Comparison of ENCODE assay signal across 15 cellular contexts in the genomic region with DNA sequence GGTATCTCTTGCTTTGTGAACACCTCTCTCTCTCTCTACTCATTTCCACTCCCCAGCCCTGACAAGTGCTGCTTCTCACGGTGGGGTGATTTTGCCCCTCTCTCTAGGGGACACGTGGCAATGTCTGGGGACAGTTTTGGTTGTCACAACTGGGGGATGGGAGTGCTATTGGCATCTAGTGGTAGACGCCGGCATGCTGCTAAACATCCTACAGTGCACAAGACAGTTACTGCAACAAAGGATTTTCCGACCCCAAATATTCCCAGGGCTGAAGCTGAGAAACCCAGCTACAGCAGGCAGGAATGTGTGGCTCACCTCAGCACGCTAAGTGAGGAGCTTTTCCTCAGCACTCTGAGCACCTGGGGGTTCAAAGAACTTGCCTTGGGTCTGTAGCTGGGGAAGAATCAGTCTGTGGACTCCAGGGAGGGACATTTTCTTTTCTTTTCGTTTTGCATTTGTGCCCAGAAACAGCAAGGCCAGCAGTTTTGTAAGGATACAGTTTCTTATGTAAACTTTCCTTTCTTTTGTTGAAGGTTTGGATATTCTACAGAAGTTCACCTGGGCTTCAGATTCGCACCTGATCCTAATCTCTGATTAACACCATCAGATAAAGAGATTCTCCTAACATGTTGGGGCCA.
DNase-seq lines count a peak whose midpoint lies in the region; ATAC-seq and TF ChIP-seq lines count a peak whose summit lies in the region.
"Had no signal": no experiment of that assay in that cellular context is flagged by ENCODE, and none has a peak within 500 bp of the region (broad histone marks: within the 10 kb centered on the region; RNA-seq: fewer than 3 reads in every experiment).

No MANE protein-coding gene starts in this region.

- CTCF ChIA-PET in activated CD8-positive, alpha-beta T cell treated with anti-CD3 and anti-CD28 coated beads for 36 hours (lab: Charles Lee) = interaction anchor here (1.2 to 1.4 kb wide), 2 partner anchors 12 to 21 kb away, joined by 3 to 4 read pairs; no protein-coding TSS in a partner anchor
- CTCF ChIA-PET in activated CD8-positive, alpha-beta T cell treated with anti-CD3 and anti-CD28 coated beads, Interleukin-2, amount 10 ng/mL, durations not matched to agents 7 days and 5 days (lab: Charles Lee) = no interaction called here
- CTCF ChIA-PET in naive thymus-derived CD4-positive, alpha-beta T cell (lab: Charles Lee) = interaction anchor here (0.7 kb wide), 1 partner anchor 752 kb away, joined by 4 read pairs; no protein-coding TSS in a partner anchor
- CTCF ChIA-PET in activated CD4-positive, alpha-beta T cell treated with anti-CD3 and anti-CD28 coated beads, Interleukin-2, amount 10 ng/mL, durations not matched to agents 7 days and 5 days (lab: Charles Lee) = interaction anchor here (0.6 to 1.1 kb wide), 2 partner anchors 38 to 691 kb away, joined by 3 to 4 read pairs; no protein-coding TSS in a partner anchor

- POLR2A ChIA-PET in activated CD8-positive, alpha-beta T cell treated with anti-CD3 and anti-CD28 coated beads for 36 hours (lab: Charles Lee) = no interaction called here
- POLR2A ChIA-PET in activated CD8-positive, alpha-beta T cell treated with anti-CD3 and anti-CD28 coated beads, Interleukin-2, amount 10 ng/mL, durations not matched to agents 7 days and 5 days (lab: Charles Lee) = no interaction called here
- POLR2A ChIA-PET in naive thymus-derived CD4-positive, alpha-beta T cell (lab: Charles Lee) = interaction anchor here (0.6 kb wide), 1 partner anchor 22 kb away, joined by 3 read pairs; no protein-coding TSS in a partner anchor
- POLR2A ChIA-PET in activated CD4-positive, alpha-beta T cell treated with anti-CD3 and anti-CD28 coated beads, Interleukin-2, amount 10 ng/mL, durations not matched to agents 7 days and 5 days (lab: Charles Lee) = no interaction called here

- H3K9me2 ChIP-seq in GM23338 (ENCODE audit: insufficient read depth) = 0 out of 2 replicates have a peak, but pooled peaks cover 3% of the 10 kb centered on the region

- no peak for ATAC-seq in activated CD8-positive, alpha-beta T cell treated with anti-CD3 and anti-CD28 coated beads for 36 hours
- ATAC-seq in activated CD8-positive, alpha-beta T cell treated with anti-CD3 and anti-CD28 coated beads, Interleukin-2, amount 10 ng/mL, durations not matched to agents 7 days and 5 days = no peak
- ATAC-seq in GM23338 = peak; percentile 68
- peak; percentile 59 for ATAC-seq in T-helper 17 cell
- peak; percentile 31 for ATAC-seq in naive thymus-derived CD4-positive, alpha-beta T cell
- ATAC-seq in GM19035 (IDR thresholded peaks at IDR 0.05; ENCODE audit: unreplicated experiment) = no peak
- ATAC-seq: CD8-positive, alpha-beta T cell had no signal

- H3K9me3 Mint-ChIP-seq in activated CD8-positive, alpha-beta T cell treated with anti-CD3 and anti-CD28 coated beads for 36 hours = no peaks in the 10 kb centered on the region
- no peaks in the 10 kb centered on the region for H3K9me3 Mint-ChIP-seq in activated CD8-positive, alpha-beta T cell treated with anti-CD3 and anti-CD28 coated beads, Interleukin-2, amount 10 ng/mL, durations not matched to agents 7 days and 5 days (ENCODE audit: insufficient read depth)
- H3K9me3 Mint-ChIP-seq in GM23338 = no peaks in the 10 kb centered on the region; the same call in 2 of the 3 replicates
- H3K9me3 Mint-ChIP-seq in naive thymus-derived CD4-positive, alpha-beta T cell = peaks cover 0 to 3% (median 0%) of the 10 kb centered on the region in 11 donors
- H3K9me3 Mint-ChIP-seq in activated CD4-positive, alpha-beta T cell treated with anti-CD3 and anti-CD28 coated beads, Interleukin-2, amount 10 ng/mL, durations not matched to agents 7 days and 5 days = no peaks in the 10 kb centered on the region
- H3K9me3 Mint-ChIP-seq: CD8-positive, alpha-beta T cell; H9 had no signal

- H3K4me1 Mint-ChIP-seq in activated CD8-positive, alpha-beta T cell treated with anti-CD3 and anti-CD28 coated beads for 36 hours (ENCODE audit: low read depth) = peaks cover 2% of the 10 kb centered on the region
- H3K4me1 Mint-ChIP-seq in activated CD8-positive, alpha-beta T cell treated with anti-CD3 and anti-CD28 coated beads, Interleukin-2, amount 10 ng/mL, durations not matched to agents 7 days and 5 days (ENCODE audit: low read depth) = peaks cover 2% of the 10 kb centered on the region
- peaks cover 10% of the 10 kb centered on the region; the same call in 2 of the 3 replicates for H3K4me1 Mint-ChIP-seq in GM23338
- H3K4me1 Mint-ChIP-seq in T-helper 17 cell = peaks cover 2% of the 10 kb centered on the region
- H3K4me1 Mint-ChIP-seq in naive thymus-derived CD4-positive, alpha-beta T cell = peaks cover 0 to 23% (median 0%) of the 10 kb centered on the region in 7 donors
- no peaks in the 10 kb centered on the region for H3K4me1 Mint-ChIP-seq in activated CD4-positive, alpha-beta T cell treated with anti-CD3 and anti-CD28 coated beads, Interleukin-2, amount 10 ng/mL, durations not matched to agents 7 days and 5 days

- H3K79me2 ChIP-seq in GM23338 (replicated peaks; ENCODE audit: insufficient read depth) = no peaks in the 10 kb centered on the region

- intact Hi-C loops in activated CD8-positive, alpha-beta T cell treated with anti-CD3 and anti-CD28 coated beads for 36 hours (cut with micrococcal nuclease) = no loop called here
- intact Hi-C loops in naive thymus-derived CD4-positive, alpha-beta T cell (cut with micrococcal nuclease) = no loop called here

- no peaks in the 10 kb centered on the region for H4K20me1 ChIP-seq in GM23338 (replicated peaks; ENCODE audit: insufficient read depth)

- H2AFZ ChIP-seq in GM23338 = peak overlapping the region; percentile 76

- H3K27me3 Mint-ChIP-seq in activated CD8-positive, alpha-beta T cell treated with anti-CD3 and anti-CD28 coated beads for 36 hours = no peaks in the 10 kb centered on the region
- no peaks in the 10 kb centered on the region for H3K27me3 Mint-ChIP-seq in activated CD8-positive, alpha-beta T cell treated with anti-CD3 and anti-CD28 coated beads, Interleukin-2, amount 10 ng/mL, durations not matched to agents 7 days and 5 days (ENCODE audit: low read depth)
- H3K27me3 Mint-ChIP-seq in GM23338 (ENCODE audit: insufficient read depth, low read depth, poor library complexity) (peaks cover 5% of the 10 kb centered on the region), T-helper 17 cell (peaks cover 14% of the 10 kb centered on the region)
- H3K27me3 Mint-ChIP-seq in naive thymus-derived CD4-positive, alpha-beta T cell = peaks cover 0 to 3% (median 0%) of the 10 kb centered on the region in 5 donors
- peaks cover 4% of the 10 kb centered on the region for H3K27me3 Mint-ChIP-seq in activated CD4-positive, alpha-beta T cell treated with anti-CD3 and anti-CD28 coated beads, Interleukin-2, amount 10 ng/mL, durations not matched to agents 7 days and 5 days

- TF ChIP-seq CTCF in activated CD8-positive, alpha-beta T cell treated with anti-CD3 and anti-CD28 coated beads for 36 hours (IDR thresholded peaks at IDR 0.05) = no peak
- TF ChIP-seq CTCF in GM23338 (conservative IDR thresholded peaks at IDR 0.05; ENCODE audit: low read depth in 2 of 2) = peak; percentile 37 to 42

- no peaks in the 10 kb centered on the region for H3K36me3 ChIP-seq in GM23338 (ENCODE audit: insufficient read depth)
- no peaks in the 10 kb centered on the region for H3K36me3 ChIP-seq in naive thymus-derived CD4-positive, alpha-beta T cell (ENCODE audit: control insufficient read depth in 2 of 3, insufficient read depth in 3 of 3, low read length in 3 of 3)

- H3K9me3 ChIP-seq in T-helper 17 cell (ENCODE audit: control insufficient read depth, low read length, poor library complexity, severe bottlenecking) = no peaks in the 10 kb centered on the region
- H3K9me3 ChIP-seq in naive thymus-derived CD4-positive, alpha-beta T cell (ENCODE audit: control insufficient read depth in 2 of 3, low read length in 3 of 3) = no peaks in the 10 kb centered on the region

- no peak overlapping the region for H3K4me2 ChIP-seq in GM23338
- H3K4me2 ChIP-seq: KMS-11 had no signal

- no peak overlapping the region for H3K4me3 Mint-ChIP-seq in activated CD8-positive, alpha-beta T cell treated with anti-CD3 and anti-CD28 coated beads for 36 hours
- no peak overlapping the region for H3K4me3 Mint-ChIP-seq in activated CD8-positive, alpha-beta T cell treated with anti-CD3 and anti-CD28 coated beads, Interleukin-2, amount 10 ng/mL, durations not matched to agents 7 days and 5 days
- H3K4me3 Mint-ChIP-seq in GM23338 (no peak overlapping the region), T-helper 17 cell (no peak overlapping the region)
- peak overlapping the region in 3 of 10 donors; percentile 8 to 64 (median 49) for H3K4me3 Mint-ChIP-seq in naive thymus-derived CD4-positive, alpha-beta T cell
- no peak overlapping the region for H3K4me3 Mint-ChIP-seq in activated CD4-positive, alpha-beta T cell treated with anti-CD3 and anti-CD28 coated beads, Interleukin-2, amount 10 ng/mL, durations not matched to agents 7 days and 5 days
- H3K4me3 Mint-ChIP-seq: CD8-positive, alpha-beta T cell; H9 had no signal

- no peak overlapping the region for H3K27ac Mint-ChIP-seq in activated CD8-positive, alpha-beta T cell treated with anti-CD3 and anti-CD28 coated beads for 36 hours
- H3K27ac Mint-ChIP-seq in activated CD8-positive, alpha-beta T cell treated with anti-CD3 and anti-CD28 coated beads, Interleukin-2, amount 10 ng/mL, durations not matched to agents 7 days and 5 days = no peak overlapping the region
- peak overlapping the region; percentile 54 for H3K27ac Mint-ChIP-seq in GM23338
- H3K27ac Mint-ChIP-seq in T-helper 17 cell = peak overlapping the region; percentile 24
- H3K27ac Mint-ChIP-seq in naive thymus-derived CD4-positive, alpha-beta T cell = peak overlapping the region in 4 of 9 donors; percentile 59 to 96 (median 68)
- H3K27ac Mint-ChIP-seq in activated CD4-positive, alpha-beta T cell treated with anti-CD3 and anti-CD28 coated beads, Interleukin-2, amount 10 ng/mL, durations not matched to agents 7 days and 5 days = no peak overlapping the region
- H3K27ac Mint-ChIP-seq: CD8-positive, alpha-beta T cell had no signal

- no peaks in the 10 kb centered on the region for H3K27me3 ChIP-seq in GM23338 (ENCODE audit: insufficient read depth)
- H3K27me3 ChIP-seq in naive thymus-derived CD4-positive, alpha-beta T cell (ENCODE audit: control insufficient read depth in 2 of 2, insufficient read depth in 2 of 2, low read length in 2 of 2) = no peaks in the 10 kb centered on the region

- H3K36me3 Mint-ChIP-seq in activated CD8-positive, alpha-beta T cell treated with anti-CD3 and anti-CD28 coated beads for 36 hours (ENCODE audit: low read depth) = no peaks in the 10 kb centered on the region
- no peaks in the 10 kb centered on the region for H3K36me3 Mint-ChIP-seq in activated CD8-positive, alpha-beta T cell treated with anti-CD3 and anti-CD28 coated beads, Interleukin-2, amount 10 ng/mL, durations not matched to agents 7 days and 5 days (ENCODE audit: low read depth)
- H3K36me3 Mint-ChIP-seq in GM23338 (ENCODE audit: low read depth) (no peaks in the 10 kb centered on the region), T-helper 17 cell (ENCODE audit: low read depth) (no peaks in the 10 kb centered on the region)
- H3K36me3 Mint-ChIP-seq in naive thymus-derived CD4-positive, alpha-beta T cell = no peaks in the 10 kb centered on the region
- H3K36me3 Mint-ChIP-seq in activated CD4-positive, alpha-beta T cell treated with anti-CD3 and anti-CD28 coated beads, Interleukin-2, amount 10 ng/mL, durations not matched to agents 7 days and 5 days (ENCODE audit: low read depth) = no peaks in the 10 kb centered on the region
- H3K36me3 Mint-ChIP-seq: CD8-positive, alpha-beta T cell had no signal

- H3F3A ChIP-seq in GM23338 (replicated peaks; ENCODE audit: low read depth) = no peaks in the 10 kb centered on the region

- H3K4me3 ChIP-seq in GM23338 = no peak overlapping the region
- H3K4me3 ChIP-seq in naive thymus-derived CD4-positive, alpha-beta T cell (ENCODE audit: low read length) = no peak overlapping the region

- no peak overlapping the region for H3K27ac ChIP-seq in GM23338 (ENCODE audit: low read depth)
- no peak overlapping the region for H3K27ac ChIP-seq in naive thymus-derived CD4-positive, alpha-beta T cell (ENCODE audit: low read depth, low read length)
- H3K27ac ChIP-seq: KMS-11 had no signal

- peak; percentile 4 for DNase-seq in activated CD8-positive, alpha-beta T cell treated with anti-CD3 and anti-CD28 coated beads for 36 hours
- no peak for DNase-seq in activated CD8-positive, alpha-beta T cell treated with anti-CD3 and anti-CD28 coated beads, Interleukin-2, amount 10 ng/mL, durations not matched to agents 7 days and 5 days
- DNase-seq in GM23338 (ENCODE audit: low spot score) (peak; percentile 34), T-helper 17 cell (peak in 1 of 3 donors; percentile 6), AG20443 (ENCODE audit: low spot score) (no peak)
- peak in 5 of 9 donors; percentile 16 to 33 (median 23) for DNase-seq in naive thymus-derived CD4-positive, alpha-beta T cell
- DNase-seq in activated CD4-positive, alpha-beta T cell treated with anti-CD3 and anti-CD28 coated beads, Interleukin-2, amount 10 ng/mL, durations not matched to agents 7 days and 5 days = no peak
- DNase-seq: CD8-positive, alpha-beta T cell; DMS 273 treated with DMSO at 0.1 percent for 48 hours; H9; NCI-H1092 treated with DMSO at 0.1 percent for 48 hours; NCI-H187 treated with DMSO at 0.1 percent for 48 hours; NCI-H526 treated with DMSO at 0.1 percent for 48 hours had no signal

- H3K4me1 ChIP-seq in GM23338 (ENCODE audit: insufficient read depth) = no peaks in the 10 kb centered on the region; the same call in 1 of the 2 replicates
- no peaks in the 10 kb centered on the region for H3K4me1 ChIP-seq in naive thymus-derived CD4-positive, alpha-beta T cell (ENCODE audit: control insufficient read depth in 2 of 2, insufficient read depth in 2 of 2, low read length in 2 of 2)

Comparison
In these comparisons a context has a peak if more than half of its experiments do, and no peak if none do; other contexts are left out.
1. DNase-seq: peak in activated CD8-positive, alpha-beta T cell treated with anti-CD3 and anti-CD28 coated beads for 36 hours (single experiment), GM23338 (single experiment) and naive thymus-derived CD4-positive, alpha-beta T cell (5 of 9); none in activated CD8-positive, alpha-beta T cell treated with anti-CD3 and anti-CD28 coated beads, Interleukin-2, amount 10 ng/mL, durations not matched to agents 7 days and 5 days (single experiment), AG20443 (single experiment) and activated CD4-positive, alpha-beta T cell treated with anti-CD3 and anti-CD28 coated beads, Interleukin-2, amount 10 ng/mL, durations not matched to agents 7 days and 5 days (single experiment).
2. ATAC-seq: peak in GM23338 (single experiment), T-helper 17 cell (single experiment) and naive thymus-derived CD4-positive, alpha-beta T cell (single experiment); none in activated CD8-positive, alpha-beta T cell treated with anti-CD3 and anti-CD28 coated beads for 36 hours (single experiment), activated CD8-positive, alpha-beta T cell treated with anti-CD3 and anti-CD28 coated beads, Interleukin-2, amount 10 ng/mL, durations not matched to agents 7 days and 5 days (single experiment) and GM19035 (single experiment).
3. H3K27ac Mint-ChIP-seq: peak in GM23338 (single experiment) and T-helper 17 cell (single experiment); none in activated CD8-positive, alpha-beta T cell treated with anti-CD3 and anti-CD28 coated beads for 36 hours (single experiment), activated CD8-positive, alpha-beta T cell treated with anti-CD3 and anti-CD28 coated beads, Interleukin-2, amount 10 ng/mL, durations not matched to agents 7 days and 5 days (single experiment) and activated CD4-positive, alpha-beta T cell treated with anti-CD3 and anti-CD28 coated beads, Interleukin-2, amount 10 ng/mL, durations not matched to agents 7 days and 5 days (single experiment).